Comparison of ENCODE assay signal across 1 cellular context in the genomic region with DNA sequence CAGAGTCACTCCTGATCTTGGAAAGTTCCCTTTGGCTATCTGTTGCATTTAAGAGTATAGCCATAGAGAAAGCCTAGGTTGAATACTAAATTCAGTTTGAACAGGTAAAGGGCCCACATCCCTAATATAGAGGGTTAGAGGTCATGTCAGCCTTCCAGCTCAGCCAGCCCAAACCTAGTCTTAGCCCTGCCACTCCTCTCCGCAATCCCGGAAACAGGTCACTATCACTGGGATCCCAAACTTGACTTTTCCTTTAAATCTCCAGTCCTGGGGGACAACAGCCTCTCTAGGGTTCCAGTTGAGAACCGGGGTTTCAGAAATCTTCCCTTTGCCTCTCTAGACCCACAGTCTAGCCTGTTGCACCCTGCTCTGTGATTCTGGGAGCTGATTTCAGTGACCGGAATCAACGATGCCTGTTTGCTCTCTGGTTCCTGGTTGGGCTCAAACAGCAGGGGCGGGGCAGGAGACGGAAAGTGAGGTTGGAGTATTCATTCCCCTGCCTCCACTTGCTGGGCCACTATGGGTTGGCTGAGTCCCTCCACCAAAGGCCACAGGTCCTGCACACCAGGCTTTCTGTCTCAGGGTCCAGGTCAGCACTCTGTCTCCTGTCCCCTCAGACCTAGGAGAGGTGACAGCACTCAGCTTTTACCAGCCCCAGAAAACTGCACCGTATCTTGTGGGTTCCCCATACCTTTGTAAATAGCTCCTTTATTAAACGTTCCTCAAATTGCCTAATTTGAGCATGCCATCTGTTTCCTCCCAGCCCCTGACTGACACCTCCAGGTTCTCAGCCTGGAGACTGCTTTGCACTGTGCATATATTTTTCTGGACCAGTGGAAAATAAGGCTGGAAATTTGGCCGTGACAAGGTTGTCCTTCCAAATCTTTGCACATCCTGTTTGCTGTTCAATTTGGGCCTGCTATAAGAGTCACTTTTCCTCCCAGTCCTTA.
TF ChIP-seq lines count a peak whose summit lies in the region.

No MANE protein-coding gene starts in this region.

TF ChIP-seq in HepG2, 621 proteins besides CTCF, POLR2A, EP300 and RAD21 (continued from another document and continues in another):
- TF ChIP-seq, protein P1, sequence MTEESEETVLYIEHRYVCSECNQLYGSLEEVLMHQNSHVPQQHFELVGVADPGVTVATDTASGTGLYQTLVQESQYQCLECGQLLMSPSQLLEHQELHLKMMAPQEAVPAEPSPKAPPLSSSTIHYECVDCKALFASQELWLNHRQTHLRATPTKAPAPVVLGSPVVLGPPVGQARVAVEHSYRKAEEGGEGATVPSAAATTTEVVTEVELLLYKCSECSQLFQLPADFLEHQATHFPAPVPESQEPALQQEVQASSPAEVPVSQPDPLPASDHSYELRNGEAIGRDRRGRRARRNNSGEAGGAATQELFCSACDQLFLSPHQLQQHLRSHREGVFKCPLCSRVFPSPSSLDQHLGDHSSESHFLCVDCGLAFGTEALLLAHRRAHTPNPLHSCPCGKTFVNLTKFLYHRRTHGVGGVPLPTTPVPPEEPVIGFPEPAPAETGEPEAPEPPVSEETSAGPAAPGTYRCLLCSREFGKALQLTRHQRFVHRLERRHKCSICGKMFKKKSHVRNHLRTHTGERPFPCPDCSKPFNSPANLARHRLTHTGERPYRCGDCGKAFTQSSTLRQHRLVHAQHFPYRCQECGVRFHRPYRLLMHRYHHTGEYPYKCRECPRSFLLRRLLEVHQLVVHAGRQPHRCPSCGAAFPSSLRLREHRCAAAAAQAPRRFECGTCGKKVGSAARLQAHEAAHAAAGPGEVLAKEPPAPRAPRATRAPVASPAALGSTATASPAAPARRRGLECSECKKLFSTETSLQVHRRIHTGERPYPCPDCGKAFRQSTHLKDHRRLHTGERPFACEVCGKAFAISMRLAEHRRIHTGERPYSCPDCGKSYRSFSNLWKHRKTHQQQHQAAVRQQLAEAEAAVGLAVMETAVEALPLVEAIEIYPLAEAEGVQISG (CRISPR knock-in tag; IDR thresholded peaks at IDR 0.05): peak; percentile 30; the same call in 1 of the 2 replicates
- TF ChIP-seq, protein P2, sequence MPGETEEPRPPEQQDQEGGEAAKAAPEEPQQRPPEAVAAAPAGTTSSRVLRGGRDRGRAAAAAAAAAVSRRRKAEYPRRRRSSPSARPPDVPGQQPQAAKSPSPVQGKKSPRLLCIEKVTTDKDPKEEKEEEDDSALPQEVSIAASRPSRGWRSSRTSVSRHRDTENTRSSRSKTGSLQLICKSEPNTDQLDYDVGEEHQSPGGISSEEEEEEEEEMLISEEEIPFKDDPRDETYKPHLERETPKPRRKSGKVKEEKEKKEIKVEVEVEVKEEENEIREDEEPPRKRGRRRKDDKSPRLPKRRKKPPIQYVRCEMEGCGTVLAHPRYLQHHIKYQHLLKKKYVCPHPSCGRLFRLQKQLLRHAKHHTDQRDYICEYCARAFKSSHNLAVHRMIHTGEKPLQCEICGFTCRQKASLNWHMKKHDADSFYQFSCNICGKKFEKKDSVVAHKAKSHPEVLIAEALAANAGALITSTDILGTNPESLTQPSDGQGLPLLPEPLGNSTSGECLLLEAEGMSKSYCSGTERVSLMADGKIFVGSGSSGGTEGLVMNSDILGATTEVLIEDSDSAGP (CRISPR knock-in tag; IDR thresholded peaks at IDR 0.05; ENCODE audit: borderline replicate concordance): no peak
- TF ChIP-seq ZNF781 (CRISPR knock-in tag; IDR thresholded peaks at IDR 0.05; ENCODE audit: borderline replicate concordance, not compliant biosample characterization) (no peak), CHD4 (IDR thresholded peaks at IDR 0.05; ENCODE audit: borderline replicate concordance, low read length) (no peak), ZNF788 (CRISPR knock-in tag; IDR thresholded peaks at IDR 0.05; ENCODE audit: borderline replicate concordance) (no peak; the same call in 1 of the 2 replicates), ZNF446 (CRISPR knock-in tag; IDR thresholded peaks at IDR 0.05) (no peak), TCF12 (IDR thresholded peaks at IDR 0.05) (no peak), TCF12 (CRISPR knock-in tag; IDR thresholded peaks at IDR 0.05) (no peak), JARID2 (CRISPR knock-in tag; IDR thresholded peaks at IDR 0.05; ENCODE audit: insufficient replicate concordance) (no peak), NFYC (CRISPR knock-in tag; IDR thresholded peaks at IDR 0.05) (no peak), ZNF274 (CRISPR knock-in tag; IDR thresholded peaks at IDR 0.05) (no peak), NFYB (CRISPR knock-in tag; IDR thresholded peaks at IDR 0.05) (no peak), ZNF878 (CRISPR knock-in tag; IDR thresholded peaks at IDR 0.05) (no peak), SRY (CRISPR knock-in tag; IDR thresholded peaks at IDR 0.05) (no peak), SATB2 (CRISPR knock-in tag; IDR thresholded peaks at IDR 0.05) (no peak), NAIF1 (CRISPR knock-in tag; IDR thresholded peaks at IDR 0.05; ENCODE audit: borderline replicate concordance) (no peak), HOXA7 (CRISPR knock-in tag; IDR thresholded peaks at IDR 0.05) (no peak), ZNF713 (CRISPR knock-in tag; IDR thresholded peaks at IDR 0.05) (no peak), NR1H2 (CRISPR knock-in tag; IDR thresholded peaks at IDR 0.05; ENCODE audit: borderline replicate concordance, low read depth) (no peak), ZNF614 (CRISPR knock-in tag; IDR thresholded peaks at IDR 0.05; ENCODE audit: borderline replicate concordance) (0 out of 2 replicates have a peak, but pooled peaks have one; percentile 35), ZNF326 (CRISPR knock-in tag; IDR thresholded peaks at IDR 0.05; ENCODE audit: borderline replicate concordance) (no peak), NCOA5 (CRISPR knock-in tag; IDR thresholded peaks at IDR 0.05) (no peak), PHF21A (CRISPR knock-in tag; IDR thresholded peaks at IDR 0.05) (no peak), GLI4 (CRISPR knock-in tag; IDR thresholded peaks at IDR 0.05; ENCODE audit: borderline replicate concordance) (no peak), ZNF256 (CRISPR knock-in tag; conservative IDR thresholded peaks at IDR 0.05) (no peak), ZIK1 (CRISPR knock-in tag; IDR thresholded peaks at IDR 0.05; ENCODE audit: borderline replicate concordance, low read depth) (no peak), ZFP37 (CRISPR knock-in tag; IDR thresholded peaks at IDR 0.05; ENCODE audit: borderline replicate concordance) (no peak)
- TF ChIP-seq, protein P3, sequence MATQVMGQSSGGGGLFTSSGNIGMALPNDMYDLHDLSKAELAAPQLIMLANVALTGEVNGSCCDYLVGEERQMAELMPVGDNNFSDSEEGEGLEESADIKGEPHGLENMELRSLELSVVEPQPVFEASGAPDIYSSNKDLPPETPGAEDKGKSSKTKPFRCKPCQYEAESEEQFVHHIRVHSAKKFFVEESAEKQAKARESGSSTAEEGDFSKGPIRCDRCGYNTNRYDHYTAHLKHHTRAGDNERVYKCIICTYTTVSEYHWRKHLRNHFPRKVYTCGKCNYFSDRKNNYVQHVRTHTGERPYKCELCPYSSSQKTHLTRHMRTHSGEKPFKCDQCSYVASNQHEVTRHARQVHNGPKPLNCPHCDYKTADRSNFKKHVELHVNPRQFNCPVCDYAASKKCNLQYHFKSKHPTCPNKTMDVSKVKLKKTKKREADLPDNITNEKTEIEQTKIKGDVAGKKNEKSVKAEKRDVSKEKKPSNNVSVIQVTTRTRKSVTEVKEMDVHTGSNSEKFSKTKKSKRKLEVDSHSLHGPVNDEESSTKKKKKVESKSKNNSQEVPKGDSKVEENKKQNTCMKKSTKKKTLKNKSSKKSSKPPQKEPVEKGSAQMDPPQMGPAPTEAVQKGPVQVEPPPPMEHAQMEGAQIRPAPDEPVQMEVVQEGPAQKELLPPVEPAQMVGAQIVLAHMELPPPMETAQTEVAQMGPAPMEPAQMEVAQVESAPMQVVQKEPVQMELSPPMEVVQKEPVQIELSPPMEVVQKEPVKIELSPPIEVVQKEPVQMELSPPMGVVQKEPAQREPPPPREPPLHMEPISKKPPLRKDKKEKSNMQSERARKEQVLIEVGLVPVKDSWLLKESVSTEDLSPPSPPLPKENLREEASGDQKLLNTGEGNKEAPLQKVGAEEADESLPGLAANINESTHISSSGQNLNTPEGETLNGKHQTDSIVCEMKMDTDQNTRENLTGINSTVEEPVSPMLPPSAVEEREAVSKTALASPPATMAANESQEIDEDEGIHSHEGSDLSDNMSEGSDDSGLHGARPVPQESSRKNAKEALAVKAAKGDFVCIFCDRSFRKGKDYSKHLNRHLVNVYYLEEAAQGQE (IDR thresholded peaks at IDR 0.05; ENCODE audit: borderline replicate concordance in 1 of 2, low read depth in 1 of 2, low read length in 2 of 2): no peak
- TF ChIP-seq, protein P4, sequence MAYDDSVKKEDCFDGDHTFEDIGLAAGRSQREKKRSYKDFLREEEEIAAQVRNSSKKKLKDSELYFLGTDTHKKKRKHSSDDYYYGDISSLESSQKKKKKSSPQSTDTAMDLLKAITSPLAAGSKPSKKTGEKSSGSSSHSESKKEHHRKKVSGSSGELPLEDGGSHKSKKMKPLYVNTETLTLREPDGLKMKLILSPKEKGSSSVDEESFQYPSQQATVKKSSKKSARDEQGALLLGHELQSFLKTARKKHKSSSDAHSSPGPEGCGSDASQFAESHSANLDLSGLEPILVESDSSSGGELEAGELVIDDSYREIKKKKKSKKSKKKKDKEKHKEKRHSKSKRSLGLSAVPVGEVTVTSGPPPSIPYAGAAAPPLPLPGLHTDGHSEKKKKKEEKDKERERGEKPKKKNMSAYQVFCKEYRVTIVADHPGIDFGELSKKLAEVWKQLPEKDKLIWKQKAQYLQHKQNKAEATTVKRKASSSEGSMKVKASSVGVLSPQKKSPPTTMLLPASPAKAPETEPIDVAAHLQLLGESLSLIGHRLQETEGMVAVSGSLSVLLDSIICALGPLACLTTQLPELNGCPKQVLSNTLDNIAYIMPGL (CRISPR knock-in tag; IDR thresholded peaks at IDR 0.05; ENCODE audit: borderline replicate concordance in 1 of 2, low read depth in 1 of 2): no peak
- TF ChIP-seq, protein P5, sequence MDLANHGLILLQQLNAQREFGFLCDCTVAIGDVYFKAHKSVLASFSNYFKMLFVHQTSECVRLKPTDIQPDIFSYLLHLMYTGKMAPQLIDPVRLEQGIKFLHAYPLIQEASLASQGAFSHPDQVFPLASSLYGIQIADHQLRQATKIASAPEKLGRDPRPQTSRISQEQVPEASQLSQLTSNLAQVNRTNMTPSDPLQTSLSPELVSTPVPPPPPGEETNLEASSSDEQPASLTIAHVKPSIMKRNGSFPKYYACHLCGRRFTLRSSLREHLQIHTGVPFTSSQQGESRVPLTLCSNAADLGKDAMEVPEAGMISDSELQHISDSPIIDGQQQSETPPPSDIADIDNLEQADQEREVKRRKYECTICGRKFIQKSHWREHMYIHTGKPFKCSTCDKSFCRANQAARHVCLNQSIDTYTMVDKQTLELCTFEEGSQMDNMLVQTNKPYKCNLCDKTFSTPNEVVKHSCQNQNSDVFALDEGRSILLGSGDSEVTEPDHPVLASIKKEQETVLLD (CRISPR knock-in tag; IDR thresholded peaks at IDR 0.05; ENCODE audit: low read depth): no peak
- TF ChIP-seq, protein P6, sequence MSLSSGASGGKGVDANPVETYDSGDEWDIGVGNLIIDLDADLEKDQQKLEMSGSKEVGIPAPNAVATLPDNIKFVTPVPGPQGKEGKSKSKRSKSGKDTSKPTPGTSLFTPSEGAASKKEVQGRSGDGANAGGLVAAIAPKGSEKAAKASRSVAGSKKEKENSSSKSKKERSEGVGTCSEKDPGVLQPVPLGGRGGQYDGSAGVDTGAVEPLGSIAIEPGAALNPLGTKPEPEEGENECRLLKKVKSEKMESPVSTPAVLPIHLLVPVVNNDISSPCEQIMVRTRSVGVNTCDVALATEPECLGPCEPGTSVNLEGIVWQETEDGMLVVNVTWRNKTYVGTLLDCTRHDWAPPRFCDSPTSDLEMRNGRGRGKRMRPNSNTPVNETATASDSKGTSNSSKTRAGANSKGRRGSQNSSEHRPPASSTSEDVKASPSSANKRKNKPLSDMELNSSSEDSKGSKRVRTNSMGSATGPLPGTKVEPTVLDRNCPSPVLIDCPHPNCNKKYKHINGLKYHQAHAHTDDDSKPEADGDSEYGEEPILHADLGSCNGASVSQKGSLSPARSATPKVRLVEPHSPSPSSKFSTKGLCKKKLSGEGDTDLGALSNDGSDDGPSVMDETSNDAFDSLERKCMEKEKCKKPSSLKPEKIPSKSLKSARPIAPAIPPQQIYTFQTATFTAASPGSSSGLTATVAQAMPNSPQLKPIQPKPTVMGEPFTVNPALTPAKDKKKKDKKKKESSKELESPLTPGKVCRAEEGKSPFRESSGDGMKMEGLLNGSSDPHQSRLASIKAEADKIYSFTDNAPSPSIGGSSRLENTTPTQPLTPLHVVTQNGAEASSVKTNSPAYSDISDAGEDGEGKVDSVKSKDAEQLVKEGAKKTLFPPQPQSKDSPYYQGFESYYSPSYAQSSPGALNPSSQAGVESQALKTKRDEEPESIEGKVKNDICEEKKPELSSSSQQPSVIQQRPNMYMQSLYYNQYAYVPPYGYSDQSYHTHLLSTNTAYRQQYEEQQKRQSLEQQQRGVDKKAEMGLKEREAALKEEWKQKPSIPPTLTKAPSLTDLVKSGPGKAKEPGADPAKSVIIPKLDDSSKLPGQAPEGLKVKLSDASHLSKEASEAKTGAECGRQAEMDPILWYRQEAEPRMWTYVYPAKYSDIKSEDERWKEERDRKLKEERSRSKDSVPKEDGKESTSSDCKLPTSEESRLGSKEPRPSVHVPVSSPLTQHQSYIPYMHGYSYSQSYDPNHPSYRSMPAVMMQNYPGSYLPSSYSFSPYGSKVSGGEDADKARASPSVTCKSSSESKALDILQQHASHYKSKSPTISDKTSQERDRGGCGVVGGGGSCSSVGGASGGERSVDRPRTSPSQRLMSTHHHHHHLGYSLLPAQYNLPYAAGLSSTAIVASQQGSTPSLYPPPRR (CRISPR knock-in tag; IDR thresholded peaks at IDR 0.05; ENCODE audit: borderline replicate concordance): no peak
- TF ChIP-seq, protein P7, sequence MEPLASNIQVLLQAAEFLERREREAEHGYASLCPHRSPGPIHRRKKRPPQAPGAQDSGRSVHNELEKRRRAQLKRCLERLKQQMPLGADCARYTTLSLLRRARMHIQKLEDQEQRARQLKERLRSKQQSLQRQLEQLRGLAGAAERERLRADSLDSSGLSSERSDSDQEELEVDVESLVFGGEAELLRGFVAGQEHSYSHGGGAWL (CRISPR knock-in tag; IDR thresholded peaks at IDR 0.05): no peak
- TF ChIP-seq, protein P8, sequence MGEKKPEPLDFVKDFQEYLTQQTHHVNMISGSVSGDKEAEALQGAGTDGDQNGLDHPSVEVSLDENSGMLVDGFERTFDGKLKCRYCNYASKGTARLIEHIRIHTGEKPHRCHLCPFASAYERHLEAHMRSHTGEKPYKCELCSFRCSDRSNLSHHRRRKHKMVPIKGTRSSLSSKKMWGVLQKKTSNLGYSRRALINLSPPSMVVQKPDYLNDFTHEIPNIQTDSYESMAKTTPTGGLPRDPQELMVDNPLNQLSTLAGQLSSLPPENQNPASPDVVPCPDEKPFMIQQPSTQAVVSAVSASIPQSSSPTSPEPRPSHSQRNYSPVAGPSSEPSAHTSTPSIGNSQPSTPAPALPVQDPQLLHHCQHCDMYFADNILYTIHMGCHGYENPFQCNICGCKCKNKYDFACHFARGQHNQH (CRISPR knock-in tag; IDR thresholded peaks at IDR 0.05): no peak; the same call in 1 of the 2 replicates
- TF ChIP-seq, protein P9, sequence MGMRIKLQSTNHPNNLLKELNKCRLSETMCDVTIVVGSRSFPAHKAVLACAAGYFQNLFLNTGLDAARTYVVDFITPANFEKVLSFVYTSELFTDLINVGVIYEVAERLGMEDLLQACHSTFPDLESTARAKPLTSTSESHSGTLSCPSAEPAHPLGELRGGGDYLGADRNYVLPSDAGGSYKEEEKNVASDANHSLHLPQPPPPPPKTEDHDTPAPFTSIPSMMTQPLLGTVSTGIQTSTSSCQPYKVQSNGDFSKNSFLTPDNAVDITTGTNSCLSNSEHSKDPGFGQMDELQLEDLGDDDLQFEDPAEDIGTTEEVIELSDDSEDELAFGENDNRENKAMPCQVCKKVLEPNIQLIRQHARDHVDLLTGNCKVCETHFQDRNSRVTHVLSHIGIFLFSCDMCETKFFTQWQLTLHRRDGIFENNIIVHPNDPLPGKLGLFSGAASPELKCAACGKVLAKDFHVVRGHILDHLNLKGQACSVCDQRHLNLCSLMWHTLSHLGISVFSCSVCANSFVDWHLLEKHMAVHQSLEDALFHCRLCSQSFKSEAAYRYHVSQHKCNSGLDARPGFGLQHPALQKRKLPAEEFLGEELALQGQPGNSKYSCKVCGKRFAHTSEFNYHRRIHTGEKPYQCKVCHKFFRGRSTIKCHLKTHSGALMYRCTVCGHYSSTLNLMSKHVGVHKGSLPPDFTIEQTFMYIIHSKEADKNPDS (CRISPR knock-in tag; IDR thresholded peaks at IDR 0.05): no peak
